9 cellular contexts compared by ENCODE assay signal in genomic region chr19:46009530-46010510, GRCh38. TPM values are rescaled to one million over a fixed set of nuclear protein-coding genes. Genes with fewer than 3 reads are reported as not detected.
DNase-seq lines count a peak whose midpoint lies in the region; ATAC-seq and TF ChIP-seq lines count a peak whose summit lies in the region.
"Had no signal": no experiment of that assay in that cellular context is flagged by ENCODE, and none has a peak within 500 bp of the region (broad histone marks: within the 10 kb centered on the region; RNA-seq: fewer than 3 reads in every experiment).

No MANE protein-coding gene starts in this region.

- H2BK15ac ChIP-seq in mesenchymal stem cell (ENCODE audit: low read depth, poor library complexity, severe bottlenecking): no peak overlapping the region

- no peak overlapping the region for H3K18ac ChIP-seq in mesenchymal stem cell (ENCODE audit: low read depth in 1 of 2, low read length in 2 of 2)

- no peak for DNase-seq in AG04449 (ENCODE audit: low read depth, low spot score)
- peak; percentile 56 for DNase-seq in GM19238 (ENCODE audit: insufficient read length, low spot score)
- DNase-seq in NCI-H345 treated with DMSO at 0.1 percent for 48 hours (lab: John Stamatoyannopoulos, UW; ENCODE audit: unreplicated experiment): peak; percentile 12
- DNase-seq in activated CD4-positive, alpha-beta T cell treated with anti-CD3 and anti-CD28 coated beads, Interleukin-2, amount 50 U/mL, for 4 hours: peak; percentile 58 to 63
- peak; percentile 56 for DNase-seq in effector CD4-positive, alpha-beta T cell
- DNase-seq in mesenchymal stem cell: peak; percentile 77
- DNase-seq in stimulated activated CD8-positive, alpha-beta memory T cell treated with anti-CD3 and anti-CD28 coated beads, Interleukin-4, amount 100 ng/mL, for 1 hour (ENCODE audit: low read depth in 2 of 2, low spot score in 1 of 2): peak; percentile 37 to 48

- H3K4ac ChIP-seq in mesenchymal stem cell (ENCODE audit: low read depth in 1 of 2, low read length in 2 of 2): no peak overlapping the region

- H2AFZ ChIP-seq in mesenchymal stem cell (ENCODE audit: low read depth, low read length): no peak overlapping the region

- no peak overlapping the region for H2BK12ac ChIP-seq in mesenchymal stem cell (ENCODE audit: low read length in 2 of 2)

- H3K27ac ChIP-seq in mesenchymal stem cell (ENCODE audit: low read length, poor library complexity, severe bottlenecking): no peak overlapping the region
- H3K27ac ChIP-seq: skin epidermis had no signal

- POLR2A ChIA-PET in AG04449 (lab: Yijun Ruan, JAX): no interaction called here

- H3K36me3 ChIP-seq in mesenchymal stem cell (ENCODE audit: control insufficient read depth in 1 of 2, insufficient read depth in 2 of 2, low read depth in 1 of 2, low read length in 2 of 2): peaks cover 0 to 18% of the 10 kb centered on the region in 2 experiments

- peaks cover 0 to 9% of the 10 kb centered on the region in 2 experiments for H3K27me3 ChIP-seq in mesenchymal stem cell (ENCODE audit: control insufficient read depth in 1 of 2, insufficient read depth in 1 of 2, low read length in 2 of 2)

- H3K79me1 ChIP-seq in mesenchymal stem cell (replicated peaks; ENCODE audit: low read length, poor library complexity, severe bottlenecking): peaks cover 3% of the 10 kb centered on the region

- no peak for ATAC-seq in GM18873 (IDR thresholded peaks at IDR 0.05; ENCODE audit: low FRiP score, unreplicated experiment)

- no peak overlapping the region for H4K91ac ChIP-seq in mesenchymal stem cell (ENCODE audit: low read length)

- no peak overlapping the region for H4K8ac ChIP-seq in mesenchymal stem cell (ENCODE audit: low read length)

- no peaks in the 10 kb centered on the region for H3K9me3 ChIP-seq in mesenchymal stem cell (ENCODE audit: control insufficient read depth, low read length)

- no peak overlapping the region for H2AK5ac ChIP-seq in mesenchymal stem cell (ENCODE audit: low read length, severe bottlenecking)

- CTCF ChIA-PET in AG04449 (lab: Yijun Ruan, JAX): interaction anchor here (0.6 to 4.2 kb wide), 23 partner anchors 10 to 272 kb away, joined by 3 to 39 read pairs (median 5); partner anchors contain the start of genes CCDC61, IGFL4, MYPOP and PGLYRP1

- peak; percentile 86 for TF ChIP-seq CTCF in AG04449 (IDR thresholded peaks at IDR 0.05; ENCODE audit: insufficient read depth, low read length, missing control alignments)

- no peak overlapping the region for H2BK5ac ChIP-seq in mesenchymal stem cell (ENCODE audit: low read depth, low read length, poor library complexity, severe bottlenecking)

- no peak overlapping the region for H3K14ac ChIP-seq in mesenchymal stem cell (ENCODE audit: low read length in 2 of 2)

- no peak overlapping the region for H2BK120ac ChIP-seq in mesenchymal stem cell (ENCODE audit: low read depth, low read length)

- no peak overlapping the region for H3K23ac ChIP-seq in mesenchymal stem cell (ENCODE audit: low read length in 2 of 2)

- H3K4me3 ChIP-seq in AG04449 (ENCODE audit: low read depth, low read length) (no peak overlapping the region), mesenchymal stem cell (ENCODE audit: insufficient read depth in 1 of 2, low read depth in 1 of 2, low read length in 2 of 2) (no peak overlapping the region)
- H3K4me3 ChIP-seq: skin epidermis had no signal

- H3K4me1 ChIP-seq in mesenchymal stem cell (ENCODE audit: control insufficient read depth, insufficient read depth, low read depth, low read length): peaks cover 9% of the 10 kb centered on the region

- 80% methylated on average over 22 of the region's 28 CpGs for WGBS in mesenchymal stem cell

- no peak overlapping the region for H3K9ac ChIP-seq in mesenchymal stem cell (ENCODE audit: low read length)

- H3K4me2 ChIP-seq in mesenchymal stem cell (ENCODE audit: low read length, poor library complexity, severe bottlenecking): no peak overlapping the region

RNA-seq across cellular contexts. Expression of gene PGLYRP1, which starts 13.0 kb away (rescaled TPM):
- polyA plus RNA-seq in mesenchymal stem cell (2013, experiment 1 of 2): not detected
- polyA plus RNA-seq in mesenchymal stem cell (2013, experiment 2 of 2): not detected

RNA-seq across cellular contexts. Expression of gene CCDC61, which starts 14.6 kb away (rescaled TPM):
- polyA plus RNA-seq in mesenchymal stem cell (2013, experiment 1 of 2): 3.0 TPM
- polyA plus RNA-seq in mesenchymal stem cell (2013, experiment 2 of 2): 2.9 TPM

RNA-seq across cellular contexts. Expression of gene IGFL4, which starts 31.0 kb away (rescaled TPM):
- polyA plus RNA-seq in mesenchymal stem cell (2013, experiment 1 of 2): not detected
- not detected for polyA plus RNA-seq in mesenchymal stem cell (2013, experiment 2 of 2)

RNA-seq across cellular contexts. Expression of gene NOVA2, which starts 36.2 kb away (rescaled TPM):
- polyA plus RNA-seq in mesenchymal stem cell (2013, experiment 1 of 2): 0.03 TPM
- polyA plus RNA-seq in mesenchymal stem cell (2013, experiment 2 of 2): 0.03 TPM
